Comparison of ENCODE assay signal across 1 cellular context in the genomic region with DNA sequence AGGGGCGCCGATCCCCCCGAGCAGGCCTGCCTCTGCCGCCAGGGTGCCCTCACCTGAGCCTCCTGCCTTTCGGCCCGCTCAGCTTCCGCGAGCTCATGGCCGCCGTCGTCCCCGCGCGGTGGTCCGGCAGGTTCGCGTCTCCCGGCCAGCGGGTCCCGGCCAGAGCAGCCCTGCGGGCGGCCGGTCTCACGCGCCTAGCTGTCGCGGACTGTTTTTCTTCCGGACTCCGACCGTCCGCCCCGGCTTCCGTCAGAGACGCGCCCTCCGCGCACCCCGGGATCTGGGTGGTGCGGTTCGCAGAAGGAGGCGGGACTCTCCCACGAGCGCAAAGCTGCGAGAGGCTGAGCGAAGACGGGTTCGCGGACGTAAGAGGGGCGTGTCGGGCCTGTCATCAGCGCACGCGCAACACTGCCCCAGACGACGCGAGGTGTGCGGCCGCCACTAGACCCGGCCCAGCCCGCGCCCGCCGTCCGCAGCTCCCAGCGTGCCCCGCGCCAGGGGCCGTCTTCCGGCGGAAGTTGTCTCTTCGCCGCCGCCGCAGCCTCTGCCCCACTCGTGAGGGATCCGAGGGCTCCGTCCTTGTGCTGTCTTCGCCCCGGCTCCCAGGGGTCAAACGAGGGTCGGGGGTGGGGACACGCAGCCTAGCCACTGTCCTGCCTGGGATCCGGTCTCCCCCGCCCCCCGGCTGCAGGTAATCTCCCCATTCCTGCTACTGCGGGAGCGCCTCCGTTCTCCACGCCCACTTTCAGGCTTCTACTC.
TF ChIP-seq lines count a peak whose summit lies in the region.

A gene (minus strand): TSS at position 210 of the 759 bp plus-strand sequence. CDS start 113 bp downstream, at position 97.

TF ChIP-seq in K562, 482 proteins besides CTCF, POLR2A, EP300 and RAD21 (continued from another document and continues in another):
- TF ChIP-seq, protein P1, sequence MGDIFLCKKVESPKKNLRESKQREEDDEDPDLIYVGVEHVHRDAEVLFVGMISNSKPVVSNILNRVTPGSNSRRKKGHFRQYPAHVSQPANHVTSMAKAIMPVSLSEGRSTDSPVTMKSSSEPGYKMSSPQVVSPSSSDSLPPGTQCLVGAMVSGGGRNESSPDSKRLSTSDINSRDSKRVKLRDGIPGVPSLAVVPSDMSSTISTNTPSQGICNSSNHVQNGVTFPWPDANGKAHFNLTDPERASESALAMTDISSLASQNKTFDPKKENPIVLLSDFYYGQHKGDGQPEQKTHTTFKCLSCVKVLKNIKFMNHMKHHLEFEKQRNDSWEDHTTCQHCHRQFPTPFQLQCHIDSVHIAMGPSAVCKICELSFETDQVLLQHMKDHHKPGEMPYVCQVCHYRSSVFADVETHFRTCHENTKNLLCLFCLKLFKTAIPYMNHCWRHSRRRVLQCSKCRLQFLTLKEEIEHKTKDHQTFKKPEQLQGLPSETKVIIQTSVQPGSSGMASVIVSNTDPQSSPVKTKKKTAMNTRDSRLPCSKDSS (IDR thresholded peaks at IDR 0.05; ENCODE audit: low read depth, partially characterized antibody) = no peak
- TF ChIP-seq CBX1 (IDR thresholded peaks at IDR 0.05; ENCODE audit: low read depth) (0 out of 2 replicates have a peak, but pooled peaks have one; percentile 39), ATF1 (CRISPR knock-in tag; IDR thresholded peaks at IDR 0.05) (peak; percentile 33; the same call in 1 of the 2 replicates), ATF1 (tag; IDR thresholded peaks at IDR 0.05) (peak; percentile 94), ZBTB7A (IDR thresholded peaks at IDR 0.05; ENCODE audit: borderline replicate concordance, control insufficient read depth, low read depth, low read length) (0 out of 2 replicates have a peak, but pooled peaks have one; percentile 23), U2AF1 (optimal IDR thresholded peaks at IDR 0.05; ENCODE audit: low read depth, low read length) (peak; percentile 59), ZNF586 (CRISPR knock-in tag; conservative IDR thresholded peaks at IDR 0.05) (no peak), NR2C1 (IDR thresholded peaks at IDR 0.05) (no peak), NR2C1 (tag; IDR thresholded peaks at IDR 0.05) (no peak), NFIC (IDR thresholded peaks at IDR 0.05) (no peak), SP1 (CRISPR knock-in tag; IDR thresholded peaks at IDR 0.05) (peak; percentile 72), FOS (IDR thresholded peaks at IDR 0.05; ENCODE audit: extremely low read depth, insufficient read length) (no peak), NR2C2 (CRISPR knock-in tag; IDR thresholded peaks at IDR 0.05) (no peak), NR2C2 (tag; IDR thresholded peaks at IDR 0.05) (peak; percentile 57; the same call in 1 of the 2 replicates), MCM2 (IDR thresholded peaks at IDR 0.05; ENCODE audit: low read depth) (no peak), HDAC6 (IDR thresholded peaks at IDR 0.05; ENCODE audit: low read depth, low read length) (no peak), JUN (IDR thresholded peaks at IDR 0.05; ENCODE audit: borderline replicate concordance, low read depth, low read length) (no peak), JUN (CRISPR knock-in tag; IDR thresholded peaks at IDR 0.05; ENCODE audit: borderline replicate concordance) (no peak), KHSRP (IDR thresholded peaks at IDR 0.05) (no peak), FOXK2 (conservative IDR thresholded peaks at IDR 0.05 in 1 of 2, IDR thresholded peaks at IDR 0.05 in 1 of 2; ENCODE audit: low read depth in 2 of 2) (peak; percentile 67 to 75; a peak in 3 of 4 replicates), CXXC5 (CRISPR knock-in tag; IDR thresholded peaks at IDR 0.05) (peak; percentile 83), ILK (tag; IDR thresholded peaks at IDR 0.05; ENCODE audit: borderline replicate concordance, low read depth) (no peak), RUNX1 (IDR thresholded peaks at IDR 0.05; ENCODE audit: low read depth) (no peak), ZNF217 (CRISPR knock-in tag; IDR thresholded peaks at IDR 0.05) (no peak), CREM (IDR thresholded peaks at IDR 0.05; ENCODE audit: low read depth) (peak; percentile 86), SIN3A (IDR thresholded peaks at IDR 0.05; ENCODE audit: borderline replicate concordance in 2 of 2, control insufficient read depth in 1 of 2, low read depth in 2 of 2, low read length in 2 of 2) (peak; percentile 71 to 97)
- TF ChIP-seq, protein P2, sequence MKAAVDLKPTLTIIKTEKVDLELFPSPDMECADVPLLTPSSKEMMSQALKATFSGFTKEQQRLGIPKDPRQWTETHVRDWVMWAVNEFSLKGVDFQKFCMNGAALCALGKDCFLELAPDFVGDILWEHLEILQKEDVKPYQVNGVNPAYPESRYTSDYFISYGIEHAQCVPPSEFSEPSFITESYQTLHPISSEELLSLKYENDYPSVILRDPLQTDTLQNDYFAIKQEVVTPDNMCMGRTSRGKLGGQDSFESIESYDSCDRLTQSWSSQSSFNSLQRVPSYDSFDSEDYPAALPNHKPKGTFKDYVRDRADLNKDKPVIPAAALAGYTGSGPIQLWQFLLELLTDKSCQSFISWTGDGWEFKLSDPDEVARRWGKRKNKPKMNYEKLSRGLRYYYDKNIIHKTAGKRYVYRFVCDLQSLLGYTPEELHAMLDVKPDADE (conservative IDR thresholded peaks at IDR 0.05; ENCODE audit: control insufficient read depth, low read depth, low read length) = no peak; the same call in 1 of the 2 replicates
- TF ChIP-seq, protein P3, sequence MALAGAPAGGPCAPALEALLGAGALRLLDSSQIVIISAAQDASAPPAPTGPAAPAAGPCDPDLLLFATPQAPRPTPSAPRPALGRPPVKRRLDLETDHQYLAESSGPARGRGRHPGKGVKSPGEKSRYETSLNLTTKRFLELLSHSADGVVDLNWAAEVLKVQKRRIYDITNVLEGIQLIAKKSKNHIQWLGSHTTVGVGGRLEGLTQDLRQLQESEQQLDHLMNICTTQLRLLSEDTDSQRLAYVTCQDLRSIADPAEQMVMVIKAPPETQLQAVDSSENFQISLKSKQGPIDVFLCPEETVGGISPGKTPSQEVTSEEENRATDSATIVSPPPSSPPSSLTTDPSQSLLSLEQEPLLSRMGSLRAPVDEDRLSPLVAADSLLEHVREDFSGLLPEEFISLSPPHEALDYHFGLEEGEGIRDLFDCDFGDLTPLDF (CRISPR knock-in tag; IDR thresholded peaks at IDR 0.05) = no peak
- TF ChIP-seq, protein P4, sequence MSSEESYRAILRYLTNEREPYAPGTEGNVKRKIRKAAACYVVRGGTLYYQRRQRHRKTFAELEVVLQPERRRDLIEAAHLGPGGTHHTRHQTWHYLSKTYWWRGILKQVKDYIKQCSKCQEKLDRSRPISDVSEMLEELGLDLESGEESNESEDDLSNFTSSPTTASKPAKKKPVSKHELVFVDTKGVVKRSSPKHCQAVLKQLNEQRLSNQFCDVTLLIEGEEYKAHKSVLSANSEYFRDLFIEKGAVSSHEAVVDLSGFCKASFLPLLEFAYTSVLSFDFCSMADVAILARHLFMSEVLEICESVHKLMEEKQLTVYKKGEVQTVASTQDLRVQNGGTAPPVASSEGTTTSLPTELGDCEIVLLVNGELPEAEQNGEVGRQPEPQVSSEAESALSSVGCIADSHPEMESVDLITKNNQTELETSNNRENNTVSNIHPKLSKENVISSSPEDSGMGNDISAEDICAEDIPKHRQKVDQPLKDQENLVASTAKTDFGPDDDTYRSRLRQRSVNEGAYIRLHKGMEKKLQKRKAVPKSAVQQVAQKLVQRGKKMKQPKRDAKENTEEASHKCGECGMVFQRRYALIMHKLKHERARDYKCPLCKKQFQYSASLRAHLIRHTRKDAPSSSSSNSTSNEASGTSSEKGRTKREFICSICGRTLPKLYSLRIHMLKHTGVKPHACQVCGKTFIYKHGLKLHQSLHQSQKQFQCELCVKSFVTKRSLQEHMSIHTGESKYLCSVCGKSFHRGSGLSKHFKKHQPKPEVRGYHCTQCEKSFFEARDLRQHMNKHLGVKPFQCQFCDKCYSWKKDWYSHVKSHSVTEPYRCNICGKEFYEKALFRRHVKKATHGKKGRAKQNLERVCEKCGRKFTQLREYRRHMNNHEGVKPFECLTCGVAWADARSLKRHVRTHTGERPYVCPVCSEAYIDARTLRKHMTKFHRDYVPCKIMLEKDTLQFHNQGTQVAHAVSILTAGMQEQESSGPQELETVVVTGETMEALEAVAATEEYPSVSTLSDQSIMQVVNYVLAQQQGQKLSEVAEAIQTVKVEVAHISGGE (CRISPR knock-in tag; IDR thresholded peaks at IDR 0.05) = peak in 1 of 3 experiments; percentile 73; a peak in 3 of 6 replicates
- TF ChIP-seq, protein P5, sequence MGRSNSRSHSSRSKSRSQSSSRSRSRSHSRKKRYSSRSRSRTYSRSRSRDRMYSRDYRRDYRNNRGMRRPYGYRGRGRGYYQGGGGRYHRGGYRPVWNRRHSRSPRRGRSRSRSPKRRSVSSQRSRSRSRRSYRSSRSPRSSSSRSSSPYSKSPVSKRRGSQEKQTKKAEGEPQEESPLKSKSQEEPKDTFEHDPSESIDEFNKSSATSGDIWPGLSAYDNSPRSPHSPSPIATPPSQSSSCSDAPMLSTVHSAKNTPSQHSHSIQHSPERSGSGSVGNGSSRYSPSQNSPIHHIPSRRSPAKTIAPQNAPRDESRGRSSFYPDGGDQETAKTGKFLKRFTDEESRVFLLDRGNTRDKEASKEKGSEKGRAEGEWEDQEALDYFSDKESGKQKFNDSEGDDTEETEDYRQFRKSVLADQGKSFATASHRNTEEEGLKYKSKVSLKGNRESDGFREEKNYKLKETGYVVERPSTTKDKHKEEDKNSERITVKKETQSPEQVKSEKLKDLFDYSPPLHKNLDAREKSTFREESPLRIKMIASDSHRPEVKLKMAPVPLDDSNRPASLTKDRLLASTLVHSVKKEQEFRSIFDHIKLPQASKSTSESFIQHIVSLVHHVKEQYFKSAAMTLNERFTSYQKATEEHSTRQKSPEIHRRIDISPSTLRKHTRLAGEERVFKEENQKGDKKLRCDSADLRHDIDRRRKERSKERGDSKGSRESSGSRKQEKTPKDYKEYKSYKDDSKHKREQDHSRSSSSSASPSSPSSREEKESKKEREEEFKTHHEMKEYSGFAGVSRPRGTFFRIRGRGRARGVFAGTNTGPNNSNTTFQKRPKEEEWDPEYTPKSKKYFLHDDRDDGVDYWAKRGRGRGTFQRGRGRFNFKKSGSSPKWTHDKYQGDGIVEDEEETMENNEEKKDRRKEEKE (IDR thresholded peaks at IDR 0.05; ENCODE audit: borderline replicate concordance in 1 of 2, control insufficient read depth in 1 of 2, low read depth in 2 of 2, low read length in 1 of 2) = no peak
- TF ChIP-seq, protein P6, sequence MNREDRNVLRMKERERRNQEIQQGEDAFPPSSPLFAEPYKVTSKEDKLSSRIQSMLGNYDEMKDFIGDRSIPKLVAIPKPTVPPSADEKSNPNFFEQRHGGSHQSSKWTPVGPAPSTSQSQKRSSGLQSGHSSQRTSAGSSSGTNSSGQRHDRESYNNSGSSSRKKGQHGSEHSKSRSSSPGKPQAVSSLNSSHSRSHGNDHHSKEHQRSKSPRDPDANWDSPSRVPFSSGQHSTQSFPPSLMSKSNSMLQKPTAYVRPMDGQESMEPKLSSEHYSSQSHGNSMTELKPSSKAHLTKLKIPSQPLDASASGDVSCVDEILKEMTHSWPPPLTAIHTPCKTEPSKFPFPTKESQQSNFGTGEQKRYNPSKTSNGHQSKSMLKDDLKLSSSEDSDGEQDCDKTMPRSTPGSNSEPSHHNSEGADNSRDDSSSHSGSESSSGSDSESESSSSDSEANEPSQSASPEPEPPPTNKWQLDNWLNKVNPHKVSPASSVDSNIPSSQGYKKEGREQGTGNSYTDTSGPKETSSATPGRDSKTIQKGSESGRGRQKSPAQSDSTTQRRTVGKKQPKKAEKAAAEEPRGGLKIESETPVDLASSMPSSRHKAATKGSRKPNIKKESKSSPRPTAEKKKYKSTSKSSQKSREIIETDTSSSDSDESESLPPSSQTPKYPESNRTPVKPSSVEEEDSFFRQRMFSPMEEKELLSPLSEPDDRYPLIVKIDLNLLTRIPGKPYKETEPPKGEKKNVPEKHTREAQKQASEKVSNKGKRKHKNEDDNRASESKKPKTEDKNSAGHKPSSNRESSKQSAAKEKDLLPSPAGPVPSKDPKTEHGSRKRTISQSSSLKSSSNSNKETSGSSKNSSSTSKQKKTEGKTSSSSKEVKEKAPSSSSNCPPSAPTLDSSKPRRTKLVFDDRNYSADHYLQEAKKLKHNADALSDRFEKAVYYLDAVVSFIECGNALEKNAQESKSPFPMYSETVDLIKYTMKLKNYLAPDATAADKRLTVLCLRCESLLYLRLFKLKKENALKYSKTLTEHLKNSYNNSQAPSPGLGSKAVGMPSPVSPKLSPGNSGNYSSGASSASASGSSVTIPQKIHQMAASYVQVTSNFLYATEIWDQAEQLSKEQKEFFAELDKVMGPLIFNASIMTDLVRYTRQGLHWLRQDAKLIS (CRISPR knock-in tag; IDR thresholded peaks at IDR 0.05) = no peak
- TF ChIP-seq, protein P7, sequence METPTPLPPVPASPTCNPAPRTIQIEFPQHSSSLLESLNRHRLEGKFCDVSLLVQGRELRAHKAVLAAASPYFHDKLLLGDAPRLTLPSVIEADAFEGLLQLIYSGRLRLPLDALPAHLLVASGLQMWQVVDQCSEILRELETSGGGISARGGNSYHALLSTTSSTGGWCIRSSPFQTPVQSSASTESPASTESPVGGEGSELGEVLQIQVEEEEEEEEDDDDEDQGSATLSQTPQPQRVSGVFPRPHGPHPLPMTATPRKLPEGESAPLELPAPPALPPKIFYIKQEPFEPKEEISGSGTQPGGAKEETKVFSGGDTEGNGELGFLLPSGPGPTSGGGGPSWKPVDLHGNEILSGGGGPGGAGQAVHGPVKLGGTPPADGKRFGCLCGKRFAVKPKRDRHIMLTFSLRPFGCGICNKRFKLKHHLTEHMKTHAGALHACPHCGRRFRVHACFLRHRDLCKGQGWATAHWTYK (CRISPR knock-in tag; IDR thresholded peaks at IDR 0.05) = no peak
- TF ChIP-seq, protein P8, sequence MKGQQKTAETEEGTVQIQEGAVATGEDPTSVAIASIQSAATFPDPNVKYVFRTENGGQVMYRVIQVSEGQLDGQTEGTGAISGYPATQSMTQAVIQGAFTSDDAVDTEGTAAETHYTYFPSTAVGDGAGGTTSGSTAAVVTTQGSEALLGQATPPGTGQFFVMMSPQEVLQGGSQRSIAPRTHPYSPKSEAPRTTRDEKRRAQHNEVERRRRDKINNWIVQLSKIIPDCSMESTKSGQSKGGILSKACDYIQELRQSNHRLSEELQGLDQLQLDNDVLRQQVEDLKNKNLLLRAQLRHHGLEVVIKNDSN (CRISPR knock-in tag; IDR thresholded peaks at IDR 0.05) = no peak
- TF ChIP-seq, protein P9, sequence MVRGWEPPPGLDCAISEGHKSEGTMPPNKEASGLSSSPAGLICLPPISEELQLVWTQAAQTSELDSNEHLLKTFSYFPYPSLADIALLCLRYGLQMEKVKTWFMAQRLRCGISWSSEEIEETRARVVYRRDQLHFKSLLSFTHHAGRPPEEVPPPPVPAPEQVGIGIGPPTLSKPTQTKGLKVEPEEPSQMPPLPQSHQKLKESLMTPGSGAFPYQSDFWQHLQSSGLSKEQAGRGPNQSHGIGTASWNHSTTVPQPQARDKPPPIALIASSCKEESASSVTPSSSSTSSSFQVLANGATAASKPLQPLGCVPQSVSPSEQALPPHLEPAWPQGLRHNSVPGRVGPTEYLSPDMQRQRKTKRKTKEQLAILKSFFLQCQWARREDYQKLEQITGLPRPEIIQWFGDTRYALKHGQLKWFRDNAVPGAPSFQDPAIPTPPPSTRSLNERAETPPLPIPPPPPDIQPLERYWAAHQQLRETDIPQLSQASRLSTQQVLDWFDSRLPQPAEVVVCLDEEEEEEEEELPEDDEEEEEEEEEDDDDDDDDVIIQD (CRISPR knock-in tag; IDR thresholded peaks at IDR 0.05) = no peak
